ENCODE assay signal across 8 cellular contexts in the genomic region with DNA sequence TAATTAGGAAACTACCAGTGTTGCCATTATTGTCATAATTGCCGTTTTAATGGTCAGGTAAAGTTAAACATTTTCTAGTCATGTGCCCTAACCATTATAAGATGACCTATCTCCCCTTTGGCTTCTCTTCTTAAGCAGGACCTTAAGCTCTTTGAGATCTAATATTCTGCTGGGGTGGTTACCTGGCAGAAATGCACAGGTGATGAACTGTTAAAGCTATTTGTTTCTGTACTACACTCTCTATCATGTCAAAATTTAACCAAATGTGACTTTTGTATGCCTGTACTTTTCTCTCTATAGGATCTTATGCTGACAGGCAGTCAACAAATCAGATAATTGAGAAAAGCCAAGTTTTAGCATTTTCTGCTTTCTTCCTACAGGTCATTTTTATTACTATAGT. TPM values are rescaled to one million over a fixed set of nuclear protein-coding genes. Genes with fewer than 3 reads are reported as not detected.
"Had no signal": no experiment of that assay in that cellular context is flagged by ENCODE, and none has a peak within 500 bp of the region (broad histone marks: within the 10 kb centered on the region; RNA-seq: fewer than 3 reads in every experiment).

No MANE protein-coding gene starts in this region.

- DNase-seq: IMR-90, KBM-7, KG1 had no signal

- H3K4me3 ChIP-seq: K562 had no signal

- ATAC-seq: HepG2, K562 had no signal

- H3K4me2 ChIP-seq: KMS-11 had no signal

- H3K27ac ChIP-seq: HL-60, KMS-11 had no signal

- FAIRE-seq: HepG2, HTR-8/SVneo, K562 had no signal

RNA-seq across cellular contexts. Expression of a gene that starts 23.3 kb away (rescaled TPM):
- total RNA-seq: IMR-90 had no signal
- polyA plus RNA-seq: IMR-90 had no signal
